8 cellular contexts compared by ENCODE assay signal in genomic region chr11:9574806-9575530, GRCh38. TPM values are rescaled to one million over a fixed set of nuclear protein-coding genes. Genes with fewer than 3 reads are reported as not detected.
DNase-seq lines count a peak whose midpoint lies in the region; ATAC-seq and TF ChIP-seq lines count a peak whose summit lies in the region.

No MANE protein-coding gene starts in this region.

- peaks cover 37 to 52% of the 10 kb centered on the region in 2 donors for H3K36me3 Mint-ChIP-seq in activated naive CD4-positive, alpha-beta T cell treated with anti-CD3 and anti-CD28 coated beads, Interleukin-2, amount 50 U/mL, for 72 hours

- no peaks in the 10 kb centered on the region for H3K9me3 ChIP-seq in BLaER1 treated with 17β-estradiol and CSF1 and Interleukin-3, amounts not matched to agents 10 nM and 100 nM (replicated peaks in 1 of 11)
- no peaks in the 10 kb centered on the region for H3K9me3 ChIP-seq in cardiac muscle cell (ENCODE audit: low read depth)
- no peaks in the 10 kb centered on the region for H3K9me3 ChIP-seq in parathyroid adenoma (ENCODE audit: control insufficient read depth, low read length)

- H3K27ac Mint-ChIP-seq in activated naive CD4-positive, alpha-beta T cell treated with anti-CD3 and anti-CD28 coated beads, Interleukin-2, amount 50 U/mL, for 72 hours = peak overlapping the region; percentile 86 to 95

- no peak for ATAC-seq in activated naive CD4-positive, alpha-beta T cell treated with anti-CD3 and anti-CD28 coated beads, Interleukin-2, amount 50 U/mL, for 72 hours

- peaks cover 22 to 36% (median 29%) of the 10 kb centered on the region in 10 experiments for H3K4me1 ChIP-seq in BLaER1 treated with 17β-estradiol and CSF1 and Interleukin-3, amounts not matched to agents 10 nM and 100 nM
- H3K4me1 ChIP-seq in cardiac muscle cell (ENCODE audit: low read depth) (peaks cover 18% of the 10 kb centered on the region), parathyroid adenoma (peaks cover 6% of the 10 kb centered on the region)

- H3K27me3 ChIP-seq in BLaER1 treated with 17β-estradiol and CSF1 and Interleukin-3, amounts not matched to agents 10 nM and 100 nM = no peaks in the 10 kb centered on the region
- H3K27me3 ChIP-seq in cardiac muscle cell = no peaks in the 10 kb centered on the region
- no peaks in the 10 kb centered on the region for H3K27me3 ChIP-seq in parathyroid adenoma (ENCODE audit: control insufficient read depth, insufficient read depth, low read length)

- no peaks in the 10 kb centered on the region for H3K9me3 Mint-ChIP-seq in activated naive CD4-positive, alpha-beta T cell treated with anti-CD3 and anti-CD28 coated beads, Interleukin-2, amount 50 U/mL, for 72 hours

- H3K4me3 ChIP-seq in BLaER1 treated with 17β-estradiol and CSF1 and Interleukin-3, amounts not matched to agents 10 nM and 100 nM = peak overlapping the region; percentile 71 to 99 (median 96)
- H3K4me3 ChIP-seq in cardiac muscle cell (peak overlapping the region; percentile 53), parathyroid adenoma (ENCODE audit: low read depth, low read length) (peak overlapping the region; percentile 66)

- DNase-seq in H4 (ENCODE audit: low spot score) = peak; percentile 90
- peak; percentile 85 for DNase-seq in NCI-H69 (lab: John Stamatoyannopoulos, UW)
- peak in 1 of 2 donors; percentile 36 for DNase-seq in activated naive CD4-positive, alpha-beta T cell treated with anti-CD3 and anti-CD28 coated beads, Interleukin-2, amount 50 U/mL, for 72 hours (ENCODE audit: low spot score in 2 of 2)
- peak; percentile 90 to 92 for DNase-seq in cardiac muscle cell (ENCODE audit: low read depth in 1 of 2, low spot score in 1 of 2)
- no peak for DNase-seq in KG1 (lab: John Stamatoyannopoulos, UW)
- DNase-seq in inferior parietal cortex (ENCODE audit: extremely low spot score) = no peak

- H2AFZ ChIP-seq in parathyroid adenoma = peak overlapping the region; percentile 77

- H3K79me2 ChIP-seq in parathyroid adenoma = no peaks in the 10 kb centered on the region

- peaks cover 0 to 43% (median 38%) of the 10 kb centered on the region in 11 experiments; a peak in 17 of 22 replicates for H3K36me3 ChIP-seq in BLaER1 treated with 17β-estradiol and CSF1 and Interleukin-3, amounts not matched to agents 10 nM and 100 nM
- peaks cover 19% of the 10 kb centered on the region for H3K36me3 ChIP-seq in cardiac muscle cell
- H3K36me3 ChIP-seq in parathyroid adenoma (ENCODE audit: control insufficient read depth, insufficient read depth, low read length) = no peaks in the 10 kb centered on the region

- peak overlapping the region; percentile 86 to 98 (median 95) for H3K9ac ChIP-seq in BLaER1 treated with 17β-estradiol and CSF1 and Interleukin-3, amounts not matched to agents 10 nM and 100 nM
- peak overlapping the region; percentile 58 for H3K9ac ChIP-seq in parathyroid adenoma

- H4K20me1 ChIP-seq in BLaER1 treated with 17β-estradiol and CSF1 and Interleukin-3, amounts not matched to agents 10 nM and 100 nM = peaks cover 0 to 59% (median 27%) of the 10 kb centered on the region in 11 experiments; a peak in 14 of 22 replicates

- H3K27ac ChIP-seq in BLaER1 treated with 17β-estradiol and CSF1 and Interleukin-3, amounts not matched to agents 10 nM and 100 nM = peak overlapping the region; percentile 32 to 98 (median 95); a peak in 21 of 22 replicates
- peak overlapping the region; percentile 98 for H3K27ac ChIP-seq in cardiac muscle cell
- H3K27ac ChIP-seq in parathyroid adenoma = peak overlapping the region; percentile 89

- peak overlapping the region; percentile 85 to 97 (median 94) for H3K4me2 ChIP-seq in BLaER1 treated with 17β-estradiol and CSF1 and Interleukin-3, amounts not matched to agents 10 nM and 100 nM
- H3K4me2 ChIP-seq in parathyroid adenoma (ENCODE audit: low read length) = peak overlapping the region; percentile 71

- no peak for TF ChIP-seq CTCF in cardiac muscle cell (IDR thresholded peaks at IDR 0.05; ENCODE audit: low read depth, low read length)
- TF ChIP-seq CTCF in parathyroid adenoma (IDR thresholded peaks at IDR 0.05) = no peak

RNA-seq across cellular contexts. Expression of gene WEE1, which starts 1.5 kb away (rescaled TPM):
- total RNA-seq in H4 (2014; rRNA removed; shearing (Covaris generic)) = 46.7 and 53.8 TPM in 2 replicates
- total RNA-seq in activated naive CD4-positive, alpha-beta T cell treated with anti-CD3 and anti-CD28 coated beads, Interleukin-2, amount 50 U/mL, for 72 hours = 10 to 100 TPM; 39.8 to 52.3 TPM
- 63.8 and 95.9 TPM in 2 replicates for total RNA-seq in cardiac muscle cell
- 92.5 and 118 TPM in 2 replicates for polyA plus RNA-seq in cardiac muscle cell

Comparison
In these comparisons a context has a peak if more than half of its experiments do, and no peak if none do; other contexts are left out.
1. DNase-seq: peak in H4 (single experiment), NCI-H69 (single experiment) and cardiac muscle cell (2 of 2); none in KG1 (single experiment) and inferior parietal cortex (single experiment).
2. Peak in every context shown above with its lines, with median percentiles within 50 percentile points of each other: H3K27ac ChIP-seq and H3K4me3 ChIP-seq.